Comparison of ENCODE assay signal across 10 cellular contexts in the genomic region with DNA sequence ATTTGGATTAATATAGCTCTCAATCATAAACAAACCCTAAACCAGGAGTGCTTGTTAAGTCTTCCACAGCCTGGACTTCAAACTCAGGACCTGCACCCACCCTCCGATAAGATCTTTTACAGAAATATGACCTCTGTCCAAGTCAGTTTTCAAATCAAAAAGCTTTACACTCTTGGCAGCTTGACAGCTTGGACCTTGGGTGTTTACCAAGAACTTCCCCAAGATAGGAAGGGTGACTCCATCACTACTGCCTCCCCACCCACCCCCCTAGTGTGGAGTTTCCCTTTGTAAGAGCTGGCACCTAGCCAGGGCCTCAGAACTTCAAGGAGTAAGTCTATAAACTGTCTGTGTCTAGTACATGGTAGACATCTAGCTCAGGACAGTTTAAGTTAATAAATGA.
DNase-seq lines count a peak whose midpoint lies in the region; ATAC-seq and TF ChIP-seq lines count a peak whose summit lies in the region.
"Had no signal": no experiment of that assay in that cellular context is flagged by ENCODE, and none has a peak within 500 bp of the region (broad histone marks: within the 10 kb centered on the region; RNA-seq: fewer than 3 reads in every experiment).

No MANE protein-coding gene starts in this region.

- H3K36me3 Mint-ChIP-seq in nephron (ENCODE audit: low read depth) = peaks cover 3% of the 10 kb centered on the region
- H3K36me3 Mint-ChIP-seq: CD4-positive, CD25-positive, alpha-beta regulatory T cell had no signal

- H3K27me3 Mint-ChIP-seq in nephron (ENCODE audit: low read depth) = no peaks in the 10 kb centered on the region

- peaks cover 81% of the 10 kb centered on the region for H3K4me1 Mint-ChIP-seq in nephron
- H3K4me1 Mint-ChIP-seq: CD4-positive, CD25-positive, alpha-beta regulatory T cell had no signal

- H3K9me3 Mint-ChIP-seq in nephron = no peaks in the 10 kb centered on the region
- H3K9me3 Mint-ChIP-seq: CD4-positive, CD25-positive, alpha-beta regulatory T cell had no signal

- H3K27ac Mint-ChIP-seq in nephron = peak overlapping the region; percentile 46 to 67 (median 67)
- H3K27ac Mint-ChIP-seq: CD4-positive, CD25-positive, alpha-beta regulatory T cell had no signal

- peaks cover 98% of the 10 kb centered on the region for H3K36me3 ChIP-seq in RWPE2 (ENCODE audit: low read depth)

- peak overlapping the region; percentile 94 for H3K27ac ChIP-seq in RWPE2 (ENCODE audit: poor library complexity, severe bottlenecking)

- H3K4me3 Mint-ChIP-seq in nephron = peak overlapping the region in 1 of 3 experiments; percentile 18
- H3K4me3 Mint-ChIP-seq: CD4-positive, CD25-positive, alpha-beta regulatory T cell had no signal

- H3K9me3 ChIP-seq in RWPE2 (ENCODE audit: severe bottlenecking) = no peaks in the 10 kb centered on the region

- no peak for TF ChIP-seq CTCF in RWPE2 (IDR thresholded peaks at IDR 0.05; ENCODE audit: poor library complexity, severe bottlenecking)
- no peak for TF ChIP-seq CTCF in nephron (IDR thresholded peaks at IDR 0.05; ENCODE audit: unreplicated experiment in 3 of 3)

- ATAC-seq in RWPE2 (ENCODE audit: low read depth) (peak; percentile 37; the same call in 2 of the 3 replicates), GM21390 (IDR thresholded peaks at IDR 0.05; ENCODE audit: unreplicated experiment) (no peak)

- H3K4me3 ChIP-seq in RWPE2 (ENCODE audit: severe bottlenecking) = no peak overlapping the region

- H3K27me3 ChIP-seq in RWPE2 (ENCODE audit: insufficient read depth, poor library complexity, severe bottlenecking) = no peaks in the 10 kb centered on the region

- DNase-seq in CD1c-positive myeloid dendritic cell (ENCODE audit: extremely low spot score) (peak; percentile 93), RWPE2 (ENCODE audit: low spot score) (no peak), fibroblast of gingiva (ENCODE audit: low read depth) (peak; percentile 30), Ammon's horn (ENCODE audit: low spot score) (no peak), NCI-H2107 (lab: John Stamatoyannopoulos, UW) (no peak)
- no peak for DNase-seq in stimulated activated CD4-positive, alpha-beta T cell treated with anti-CD3 and anti-CD28 coated beads, Interleukin-2, amount 100 ng/mL, for 48 hours
- DNase-seq: CD4-positive, CD25-positive, alpha-beta regulatory T cell; occipital lobe had no signal

- peaks cover 86% of the 10 kb centered on the region for H3K4me1 ChIP-seq in RWPE2 (ENCODE audit: insufficient read depth, poor library complexity, severe bottlenecking)

Comparison
In these comparisons a context has a peak if more than half of its experiments do, and no peak if none do; other contexts are left out.
1. DNase-seq: peak in CD1c-positive myeloid dendritic cell (single experiment) and fibroblast of gingiva (single experiment); none in RWPE2 (single experiment), Ammon's horn (single experiment), NCI-H2107 (single experiment) and stimulated activated CD4-positive, alpha-beta T cell treated with anti-CD3 and anti-CD28 coated beads, Interleukin-2, amount 100 ng/mL, for 48 hours (0 of 2).